Comparison of ENCODE assay signal across 2 cellular contexts in genomic region chr6:126228001-126228791, GRCh38.
TF ChIP-seq lines count a peak whose summit lies in the region.

No MANE protein-coding gene starts in this region.

TF ChIP-seq in GM23338, 12 proteins besides CTCF, POLR2A, EP300 and RAD21 (continued from another document):
- TF ChIP-seq, protein P1, sequence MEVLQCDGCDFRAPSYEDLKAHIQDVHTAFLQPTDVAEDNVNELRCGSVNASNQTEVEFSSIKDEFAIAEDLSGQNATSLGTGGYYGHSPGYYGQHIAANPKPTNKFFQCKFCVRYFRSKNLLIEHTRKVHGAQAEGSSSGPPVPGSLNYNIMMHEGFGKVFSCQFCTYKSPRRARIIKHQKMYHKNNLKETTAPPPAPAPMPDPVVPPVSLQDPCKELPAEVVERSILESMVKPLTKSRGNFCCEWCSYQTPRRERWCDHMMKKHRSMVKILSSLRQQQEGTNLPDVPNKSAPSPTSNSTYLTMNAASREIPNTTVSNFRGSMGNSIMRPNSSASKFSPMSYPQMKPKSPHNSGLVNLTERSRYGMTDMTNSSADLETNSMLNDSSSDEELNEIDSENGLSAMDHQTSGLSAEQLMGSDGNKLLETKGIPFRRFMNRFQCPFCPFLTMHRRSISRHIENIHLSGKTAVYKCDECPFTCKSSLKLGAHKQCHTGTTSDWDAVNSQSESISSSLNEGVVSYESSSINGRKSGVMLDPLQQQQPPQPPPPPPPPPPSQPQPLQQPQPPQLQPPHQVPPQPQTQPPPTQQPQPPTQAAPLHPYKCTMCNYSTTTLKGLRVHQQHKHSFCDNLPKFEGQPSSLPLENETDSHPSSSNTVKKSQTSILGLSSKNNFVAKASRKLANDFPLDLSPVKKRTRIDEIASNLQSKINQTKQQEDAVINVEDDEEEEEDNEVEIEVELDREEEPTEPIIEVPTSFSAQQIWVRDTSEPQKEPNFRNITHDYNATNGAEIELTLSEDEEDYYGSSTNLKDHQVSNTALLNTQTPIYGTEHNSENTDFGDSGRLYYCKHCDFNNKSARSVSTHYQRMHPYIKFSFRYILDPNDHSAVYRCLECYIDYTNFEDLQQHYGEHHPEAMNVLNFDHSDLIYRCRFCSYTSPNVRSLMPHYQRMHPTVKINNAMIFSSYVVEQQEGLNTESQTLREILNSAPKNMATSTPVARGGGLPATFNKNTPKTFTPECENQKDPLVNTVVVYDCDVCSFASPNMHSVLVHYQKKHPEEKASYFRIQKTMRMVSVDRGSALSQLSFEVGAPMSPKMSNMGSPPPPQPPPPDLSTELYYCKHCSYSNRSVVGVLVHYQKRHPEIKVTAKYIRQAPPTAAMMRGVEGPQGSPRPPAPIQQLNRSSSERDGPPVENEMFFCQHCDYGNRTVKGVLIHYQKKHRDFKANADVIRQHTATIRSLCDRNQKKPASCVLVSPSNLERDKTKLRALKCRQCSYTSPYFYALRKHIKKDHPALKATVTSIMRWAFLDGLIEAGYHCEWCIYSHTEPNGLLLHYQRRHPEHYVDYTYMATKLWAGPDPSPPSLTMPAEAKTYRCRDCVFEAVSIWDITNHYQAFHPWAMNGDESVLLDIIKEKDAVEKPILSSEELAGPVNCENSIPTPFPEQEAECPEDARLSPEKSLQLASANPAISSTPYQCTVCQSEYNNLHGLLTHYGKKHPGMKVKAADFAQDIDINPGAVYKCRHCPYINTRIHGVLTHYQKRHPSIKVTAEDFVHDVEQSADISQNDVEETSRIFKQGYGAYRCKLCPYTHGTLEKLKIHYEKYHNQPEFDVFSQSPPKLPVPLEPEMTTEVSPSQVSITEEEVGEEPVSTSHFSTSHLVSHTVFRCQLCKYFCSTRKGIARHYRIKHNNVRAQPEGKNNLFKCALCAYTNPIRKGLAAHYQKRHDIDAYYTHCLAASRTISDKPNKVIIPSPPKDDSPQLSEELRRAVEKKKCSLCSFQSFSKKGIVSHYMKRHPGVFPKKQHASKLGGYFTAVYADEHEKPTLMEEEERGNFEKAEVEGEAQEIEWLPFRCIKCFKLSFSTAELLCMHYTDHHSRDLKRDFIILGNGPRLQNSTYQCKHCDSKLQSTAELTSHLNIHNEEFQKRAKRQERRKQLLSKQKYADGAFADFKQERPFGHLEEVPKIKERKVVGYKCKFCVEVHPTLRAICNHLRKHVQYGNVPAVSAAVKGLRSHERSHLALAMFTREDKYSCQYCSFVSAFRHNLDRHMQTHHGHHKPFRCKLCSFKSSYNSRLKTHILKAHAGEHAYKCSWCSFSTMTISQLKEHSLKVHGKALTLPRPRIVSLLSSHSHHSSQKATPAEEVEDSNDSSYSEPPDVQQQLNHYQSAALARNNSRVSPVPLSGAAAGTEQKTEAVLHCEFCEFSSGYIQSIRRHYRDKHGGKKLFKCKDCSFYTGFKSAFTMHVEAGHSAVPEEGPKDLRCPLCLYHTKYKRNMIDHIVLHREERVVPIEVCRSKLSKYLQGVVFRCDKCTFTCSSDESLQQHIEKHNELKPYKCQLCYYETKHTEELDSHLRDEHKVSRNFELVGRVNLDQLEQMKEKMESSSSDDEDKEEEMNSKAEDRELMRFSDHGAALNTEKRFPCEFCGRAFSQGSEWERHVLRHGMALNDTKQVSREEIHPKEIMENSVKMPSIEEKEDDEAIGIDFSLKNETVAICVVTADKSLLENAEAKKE (CRISPR knock-in tag; IDR thresholded peaks at IDR 0.05), result no peak

TF ChIP-seq in SK-N-SH treated with all-trans-retinoic acid at 6 μM for 48 hours, 23 proteins besides CTCF, POLR2A, EP300 and RAD21 (continued from another document):
- no peak for TF ChIP-seq CSRNP3 (CRISPR knock-in tag; IDR thresholded peaks at IDR 0.05)
- TF ChIP-seq ZFP30 (CRISPR knock-in tag; IDR thresholded peaks at IDR 0.05), result no peak
